21 cellular contexts compared by ENCODE assay signal in the genomic region with DNA sequence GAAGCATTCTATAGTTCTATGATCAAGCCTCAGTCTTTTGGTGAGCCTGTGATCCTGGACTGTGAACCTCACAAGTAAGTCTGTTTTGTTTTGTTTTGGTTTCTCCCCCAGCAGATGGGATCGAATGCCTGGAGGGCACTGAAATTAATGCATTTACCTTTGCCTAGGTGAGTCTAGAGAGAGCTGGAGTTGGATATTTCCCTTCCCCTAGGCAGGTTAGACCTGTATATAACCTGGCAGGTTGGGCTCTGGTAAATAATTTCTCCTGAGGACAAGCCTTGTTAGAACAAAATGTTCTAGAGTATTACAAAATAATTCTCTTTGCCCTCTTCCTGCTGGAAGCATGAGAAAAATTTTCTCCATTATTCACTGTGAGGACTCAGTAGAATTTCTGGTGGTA.
DNase-seq lines count a peak whose midpoint lies in the region; ATAC-seq lines count a peak whose summit lies in the region.
"Had no signal": no experiment of that assay in that cellular context is flagged by ENCODE, and none has a peak within 500 bp of the region (broad histone marks: within the 10 kb centered on the region; RNA-seq: fewer than 3 reads in every experiment).

No MANE protein-coding gene starts in this region.

- no peak overlapping the region for H3K27ac Mint-ChIP-seq in T-helper 17 cell
- H3K27ac Mint-ChIP-seq: CD8-positive, alpha-beta T cell had no signal

- H3K27me3 Mint-ChIP-seq in T-helper 17 cell = no peaks in the 10 kb centered on the region

- H3K9me3 ChIP-seq in T-helper 17 cell (ENCODE audit: control insufficient read depth, low read length, poor library complexity, severe bottlenecking) = no peaks in the 10 kb centered on the region
- H3K9me3 ChIP-seq: MG63, SK-N-SH had no signal

- H3K4me1 Mint-ChIP-seq in T-helper 17 cell = no peaks in the 10 kb centered on the region

- no peaks in the 10 kb centered on the region for H3K36me3 Mint-ChIP-seq in T-helper 17 cell (ENCODE audit: low read depth)

- ATAC-seq in left lobe of liver (peak; percentile 70), T-helper 17 cell (no peak)
- ATAC-seq: CD8-positive, alpha-beta T cell had no signal

- in situ Hi-C loops in T47D (cut with HindIII; ENCODE audit: low pct_unique_long_range_greater_than_20kb, low sequenced_read_pairs) = no loop called here

- DNase-seq in ELF-1 (ENCODE audit: low read depth, low spot score) (peak; percentile 61), NCI-H146 (lab: John Stamatoyannopoulos, UW) (peak; percentile 87), T47D (ENCODE audit: low read depth in 1 of 2, low spot score in 1 of 2) (peak; percentile 28 to 89), left lobe of liver (ENCODE audit: low spot score) (no peak), LoVo (ENCODE audit: low spot score) (no peak), hepatic stellate cell (ENCODE audit: low spot score) (no peak), T-helper 17 cell (no peak), activated T-cell treated with anti-CD3 and anti-CD28 coated beads for 4 hours (no peak)
- DNase-seq: Calu3; CD8-positive, alpha-beta T cell; EL; H7; MG63; NCI-H1048; NCI-H1436 treated with DMSO at 0.1 percent for 48 hours; NCI-H2081; NCI-H2171 treated with DMSO at 0.1 percent for 48 hours; NCI-H748 treated with DMSO at 0.1 percent for 48 hours; NK-92 treated with Interleukin-12 subunit alpha and Interleukin-12 subunit beta, amount 100 ng/mL, for 24 hours; Right ventricle myocardium superior; SK-N-SH had no signal

- H3K4me3 Mint-ChIP-seq in T-helper 17 cell = no peak overlapping the region
- H3K4me3 Mint-ChIP-seq: CD8-positive, alpha-beta T cell had no signal

Comparison
In these comparisons a context has a peak if more than half of its experiments do, and no peak if none do; other contexts are left out.
1. DNase-seq: peak in ELF-1 (single experiment), NCI-H146 (single experiment) and T47D (2 of 2); none in left lobe of liver (single experiment), LoVo (single experiment), hepatic stellate cell (single experiment), T-helper 17 cell (0 of 3) and activated T-cell treated with anti-CD3 and anti-CD28 coated beads for 4 hours (single experiment).